Comparison of ENCODE assay signal across 27 cellular contexts in genomic region chr1:22188914-22189313, GRCh38.
"Had no signal": no experiment of that assay in that cellular context is flagged by ENCODE, and none has a peak within 500 bp of the region (broad histone marks: within the 10 kb centered on the region; RNA-seq: fewer than 3 reads in every experiment).

No MANE protein-coding gene starts in this region.

- FAIRE-seq: endometrium, islet of Langerhans, keratinocyte had no signal

- H3K9me3 ChIP-seq: colonic mucosa, esophagus squamous epithelium, gastrocnemius medialis, heart right ventricle, left lung, lower lobe of right lung, mucosa of descending colon had no signal

- H3K27me3 ChIP-seq: colonic mucosa had no signal

- H3K4me3 Mint-ChIP-seq: dendritic cell treated with granulocyte-macrophage colony-stimulating factor and Interleukin-4, amounts not matched to agents 40 ng/mL and 50 ng/mL, for 4 days; effector memory CD8-positive, alpha-beta T cell; endodermal cell; mesothelial cell of epicardium had no signal

- H3K36me3 Mint-ChIP-seq: mesothelial cell of epicardium had no signal

- H3K27ac Mint-ChIP-seq: dendritic cell treated with granulocyte-macrophage colony-stimulating factor and Interleukin-4, amounts not matched to agents 40 ng/mL and 50 ng/mL, for 4 days; effector memory CD8-positive, alpha-beta T cell; endodermal cell; mesothelial cell of epicardium had no signal

- H3K4me1 ChIP-seq: colonic mucosa, esophagus squamous epithelium, gastrocnemius medialis, heart right ventricle, left lung, lower lobe of right lung had no signal

- ATAC-seq: effector memory CD8-positive, alpha-beta T cell; esophagus mucosa; gastrocnemius medialis; heart right ventricle; left cardiac atrium; left lung; left ventricle myocardium superior; lower lobe of right lung; mucosa of descending colon had no signal

- H3K9me3 Mint-ChIP-seq: dendritic cell treated with granulocyte-macrophage colony-stimulating factor and Interleukin-4, amounts not matched to agents 40 ng/mL and 50 ng/mL, for 4 days; effector memory CD8-positive, alpha-beta T cell; endodermal cell; mesothelial cell of epicardium had no signal

- H3K4me3 ChIP-seq: colonic mucosa, esophagus squamous epithelium, gastrocnemius medialis, heart right ventricle, left lung, lower lobe of right lung, mucosa of descending colon had no signal

- H3K27ac ChIP-seq: colonic mucosa, epithelial cell of prostate, esophagus squamous epithelium, gastrocnemius medialis, heart right ventricle, left lung, lower lobe of right lung had no signal

- H3K36me3 ChIP-seq: colonic mucosa, esophagus squamous epithelium, gastrocnemius medialis, heart right ventricle, left lung, lower lobe of right lung had no signal

- DNase-seq: colonic mucosa; cortex of kidney; effector CD8-positive, alpha-beta T cell; effector memory CD8-positive, alpha-beta T cell; endodermal cell; erythroblast; esophagus squamous epithelium; foreskin fibroblast; foreskin melanocyte; gastrocnemius medialis; glutamatergic neuron; head of caudate nucleus; heart right ventricle; hippocampal formation; left cardiac atrium; left lung; left ventricle myocardium superior; lower lobe of right lung; mesenchymal stem cell; mucosa of descending colon had no signal
